Comparison of ENCODE assay signal across 20 cellular contexts in the genomic region with DNA sequence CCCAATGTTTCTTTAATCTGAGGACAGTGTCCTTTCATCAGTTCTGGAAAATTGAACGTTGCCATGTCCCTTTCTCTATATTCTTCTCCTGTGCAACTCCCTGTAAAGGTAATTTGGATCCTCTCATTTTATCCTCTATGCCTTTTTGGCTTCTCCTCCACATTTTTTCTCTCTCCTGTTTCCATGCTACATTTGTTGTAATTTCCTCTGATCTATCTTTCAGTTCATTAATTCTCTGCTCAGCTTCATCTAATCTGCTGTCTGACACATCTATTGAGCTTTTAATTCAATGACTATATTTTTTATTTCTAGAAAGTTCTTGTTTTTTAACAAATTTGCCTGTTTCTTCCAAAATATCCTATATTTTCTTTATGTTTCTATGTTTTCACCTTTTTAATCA. TPM values are rescaled to one million over a fixed set of nuclear protein-coding genes. Genes with fewer than 3 reads are reported as not detected.
DNase-seq lines count a peak whose midpoint lies in the region; ATAC-seq, FAIRE-seq and TF ChIP-seq lines count a peak whose summit lies in the region.
"Had no signal": no experiment of that assay in that cellular context is flagged by ENCODE, and none has a peak within 500 bp of the region (broad histone marks: within the 10 kb centered on the region; RNA-seq: fewer than 3 reads in every experiment).

No MANE protein-coding gene starts in this region.

- H3F3A ChIP-seq in SK-N-SH (replicated peaks; ENCODE audit: insufficient read depth): no peaks in the 10 kb centered on the region

- H3K27ac ChIP-seq in SK-N-SH (ENCODE audit: low read depth in 2 of 2, low read length in 1 of 2) (no peak overlapping the region), Karpas-422 (ENCODE audit: low read length) (no peak overlapping the region)
- H3K27ac ChIP-seq: 22Rv1, BLaER1 had no signal

- no peak overlapping the region for H2AFZ ChIP-seq in SK-N-SH (ENCODE audit: low read depth)
- no peak overlapping the region for H2AFZ ChIP-seq in Karpas-422 (ENCODE audit: low read length)

- peaks cover 0 to 15% of the 10 kb centered on the region in 2 experiments; a peak in 1 of 4 replicates for H3K4me1 ChIP-seq in SK-N-SH (ENCODE audit: control insufficient read depth in 1 of 2, insufficient read depth in 2 of 2, low read depth in 1 of 2, low read length in 1 of 2)
- H3K4me1 ChIP-seq in Karpas-422 (ENCODE audit: low read length): no peaks in the 10 kb centered on the region

- CTCF ChIA-PET in SK-N-SH (lab: Yijun Ruan, JAX): interaction anchor here (1.3 kb wide), 1 partner anchor 73 kb away, joined by 4 read pairs; no protein-coding TSS in a partner anchor

- no peak for TF ChIP-seq EP300 in SK-N-SH (IDR thresholded peaks at IDR 0.05; ENCODE audit: borderline replicate concordance in 1 of 2, low read depth in 1 of 2, low read length in 1 of 2)

- H3K4me2 ChIP-seq in SK-N-SH (no peak overlapping the region), Karpas-422 (ENCODE audit: low read depth, low read length, poor library complexity, severe bottlenecking) (no peak overlapping the region)

- no peaks in the 10 kb centered on the region; the same call in 1 of the 2 replicates for H3K9me3 ChIP-seq in SK-N-SH
- no peaks in the 10 kb centered on the region for H3K9me3 ChIP-seq in Karpas-422 (ENCODE audit: low read length)

- peaks cover 17% of the 10 kb centered on the region for H3K9me3 Mint-ChIP-seq in nephron

- POLR2A ChIA-PET in SK-N-SH (lab: Yijun Ruan, JAX): no interaction called here

- H3K27ac Mint-ChIP-seq in nephron: peak overlapping the region; percentile 33 to 53 (median 52)
- H3K27ac Mint-ChIP-seq: CD4-positive, alpha-beta memory T cell had no signal

- no peak for ATAC-seq in SK-N-SH treated with all-trans-retinoic acid at 6 μM for 48 hours
- no peak for ATAC-seq in GM19324 (IDR thresholded peaks at IDR 0.05; ENCODE audit: low FRiP score, unreplicated experiment)
- ATAC-seq in HG03159 (IDR thresholded peaks at IDR 0.05; ENCODE audit: unreplicated experiment): no peak
- no peak for ATAC-seq in GM21367 (IDR thresholded peaks at IDR 0.05; ENCODE audit: unreplicated experiment)
- ATAC-seq: GM12878, HCT116 had no signal

- H3K79me2 ChIP-seq in SK-N-SH (ENCODE audit: insufficient read depth) (no peaks in the 10 kb centered on the region), Karpas-422 (ENCODE audit: low read length) (no peaks in the 10 kb centered on the region)

- DNase-seq in SK-N-SH: no peak
- DNase-seq in Karpas-422: peak; percentile 31
- DNase-seq: CD4-positive, alpha-beta memory T cell; DMS153; DMS79 treated with DMSO at 0.1 percent for 48 hours; GF-D8; GOT3; H7 had no signal

- H3K36me3 ChIP-seq in SK-N-SH (replicated peaks in 1 of 2; ENCODE audit: control insufficient read depth in 1 of 2, insufficient read depth in 2 of 2, low read length in 1 of 2) (no peaks in the 10 kb centered on the region), Karpas-422 (ENCODE audit: insufficient read depth, low read length) (no peaks in the 10 kb centered on the region)

- TF ChIP-seq CTCF in SK-N-SH (IDR thresholded peaks at IDR 0.05) (no peak), nephron (IDR thresholded peaks at IDR 0.05; ENCODE audit: unreplicated experiment in 3 of 3) (no peak)

- FAIRE-seq in endometrium (lab: Jason Lieb, UNC): peak; percentile 26
- FAIRE-seq: GM12878, GM19239 had no signal

- H4K20me1 ChIP-seq in SK-N-SH (ENCODE audit: insufficient read depth) (no peaks in the 10 kb centered on the region), Karpas-422 (ENCODE audit: insufficient read depth, low read depth, low read length) (no peaks in the 10 kb centered on the region)
- H4K20me1 ChIP-seq: BLaER1 had no signal

- H3K9ac ChIP-seq in SK-N-SH (no peak overlapping the region), Karpas-422 (ENCODE audit: low read length) (no peak overlapping the region)
- H3K9ac ChIP-seq: BLaER1 had no signal

- H3K4me3 Mint-ChIP-seq in nephron: no peak overlapping the region
- H3K4me3 Mint-ChIP-seq: CD14-positive monocyte; CD4-positive, alpha-beta memory T cell had no signal

- H3K27me3 ChIP-seq in SK-N-SH (ENCODE audit: insufficient read depth) (no peaks in the 10 kb centered on the region), Karpas-422 (ENCODE audit: low read length) (no peaks in the 10 kb centered on the region)
- H3K27me3 ChIP-seq: BLaER1 had no signal

- peaks cover 83% of the 10 kb centered on the region for H3K4me1 Mint-ChIP-seq in nephron
- H3K4me1 Mint-ChIP-seq: CD4-positive, alpha-beta memory T cell had no signal

- H3K27me3 Mint-ChIP-seq in nephron (ENCODE audit: low read depth): peaks cover 10% of the 10 kb centered on the region

- no peaks in the 10 kb centered on the region for H3K9me2 ChIP-seq in SK-N-SH
- H3K9me2 ChIP-seq in Karpas-422 (replicated peaks; ENCODE audit: insufficient read depth, low read length): no peaks in the 10 kb centered on the region

- 28% methylated on average over 1 of the region's 1 CpG for WGBS in SK-N-SH (ENCODE audit: low lambda C conversion rate)

- no peak for TF ChIP-seq RAD21 in SK-N-SH (IDR thresholded peaks at IDR 0.05; ENCODE audit: low read length)

- H3K36me3 Mint-ChIP-seq in nephron (ENCODE audit: low read depth): peaks cover 4% of the 10 kb centered on the region
- H3K36me3 Mint-ChIP-seq: CD14-positive monocyte had no signal

- H3K4me3 ChIP-seq in SK-N-SH (ENCODE audit: low read depth in 2 of 2, low read length in 1 of 2): no peak overlapping the region
- H3K4me3 ChIP-seq in Karpas-422 (ENCODE audit: low read length): no peak overlapping the region
- H3K4me3 ChIP-seq: BLaER1, GM12878 had no signal

TF ChIP-seq in SK-N-SH treated with all-trans-retinoic acid at 6 μM for 48 hours, 23 proteins besides CTCF, POLR2A, EP300 and RAD21:
- no peak for TF ChIP-seq ZFP3 (CRISPR knock-in tag; IDR thresholded peaks at IDR 0.05)
- no peak for TF ChIP-seq ARNTL (CRISPR knock-in tag; IDR thresholded peaks at IDR 0.05; ENCODE audit: borderline replicate concordance, low read depth)
- TF ChIP-seq ZFP30 (CRISPR knock-in tag; IDR thresholded peaks at IDR 0.05): peak; percentile 95
- TF ChIP-seq CREB5 (CRISPR knock-in tag; IDR thresholded peaks at IDR 0.05; ENCODE audit: low read depth): no peak
TF ChIP-seq in SK-N-SH treated with all-trans-retinoic acid at 6 μM for 48 hours: peak in this region for 1.

TF ChIP-seq in SK-N-SH, 30 proteins besides CTCF, POLR2A, EP300 and RAD21:
- TF ChIP-seq USF2 (IDR thresholded peaks at IDR 0.05; ENCODE audit: borderline replicate concordance, low read depth, low read length) (no peak), CHD2 (IDR thresholded peaks at IDR 0.05; ENCODE audit: low read length, partially characterized antibody) (no peak), NRF1 (IDR thresholded peaks at IDR 0.05; ENCODE audit: low read depth, low read length) (no peak), GABPA (IDR thresholded peaks at IDR 0.05; ENCODE audit: low read depth) (no peak), YY1 (IDR thresholded peaks at IDR 0.05; ENCODE audit: low read depth) (no peak), SIN3A (IDR thresholded peaks at IDR 0.05; ENCODE audit: borderline replicate concordance, low read depth, low read length) (no peak), JUND (IDR thresholded peaks at IDR 0.05) (no peak), SMC3 (IDR thresholded peaks at IDR 0.05; ENCODE audit: low read depth, low read length) (no peak), ELF1 (IDR thresholded peaks at IDR 0.05) (no peak)
- TF ChIP-seq, protein P1, sequence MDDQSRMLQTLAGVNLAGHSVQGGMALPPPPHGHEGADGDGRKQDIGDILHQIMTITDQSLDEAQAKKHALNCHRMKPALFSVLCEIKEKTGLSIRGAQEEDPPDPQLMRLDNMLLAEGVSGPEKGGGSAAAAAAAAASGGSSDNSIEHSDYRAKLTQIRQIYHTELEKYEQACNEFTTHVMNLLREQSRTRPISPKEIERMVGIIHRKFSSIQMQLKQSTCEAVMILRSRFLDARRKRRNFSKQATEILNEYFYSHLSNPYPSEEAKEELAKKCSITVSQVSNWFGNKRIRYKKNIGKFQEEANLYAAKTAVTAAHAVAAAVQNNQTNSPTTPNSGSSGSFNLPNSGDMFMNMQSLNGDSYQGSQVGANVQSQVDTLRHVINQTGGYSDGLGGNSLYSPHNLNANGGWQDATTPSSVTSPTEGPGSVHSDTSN (IDR thresholded peaks at IDR 0.05): no peak

RNA-seq across cellular contexts. Expression of gene RPUSD4, which starts 59.3 kb away (rescaled TPM):
- polyA plus RNA-seq in SK-N-SH (2012; rRNA removed): 18.0 and 24.0 TPM in 2 replicates
- 12.9 and 17.6 TPM in 2 replicates for polyA plus RNA-seq in SK-N-SH (2012; cell fraction: cytosol; rRNA removed)
- polyA plus RNA-seq in SK-N-SH (2012; cell fraction: nucleus; rRNA removed): 63.3 and 70.9 TPM in 2 replicates
- total RNA-seq in Karpas-422 (2014; rRNA removed; shearing (Covaris generic); ENCODE audit: low replicate concordance): 13.0 and 15.5 TPM in 2 replicates

RNA-seq across cellular contexts. Expression of gene FAM118B, which starts 59.4 kb away (rescaled TPM):
- 19.5 and 27.8 TPM in 2 replicates for polyA plus RNA-seq in SK-N-SH (2012; rRNA removed)
- polyA plus RNA-seq in SK-N-SH (2012; cell fraction: cytosol; rRNA removed): 28.2 and 29.1 TPM in 2 replicates
- 9.9 and 16.3 TPM in 2 replicates for polyA plus RNA-seq in SK-N-SH (2012; cell fraction: nucleus; rRNA removed)
- 3.4 and 14.8 TPM in 2 replicates for total RNA-seq in Karpas-422 (2014; rRNA removed; shearing (Covaris generic); ENCODE audit: low replicate concordance)
